In genomic region chr6:2931970-2932748, GRCh38 we compare ENCODE assay signal across 8 cellular contexts. TPM values are rescaled to one million over a fixed set of nuclear protein-coding genes. Genes with fewer than 3 reads are reported as not detected.
A peak's percentile ranks its signal among the peaks of the same experiment; 100 is the strongest.
DNase-seq lines count a peak whose midpoint lies in the region; ATAC-seq, FAIRE-seq and TF ChIP-seq lines count a peak whose summit lies in the region.

No MANE protein-coding gene starts in this region.

- peak overlapping the region; percentile 25 to 38; a peak in 3 of 6 replicates for H3K27ac ChIP-seq in A549

- no peaks in the 10 kb centered on the region for H3K27me3 Mint-ChIP-seq in central memory CD8-positive, alpha-beta T cell

- H3K36me3 Mint-ChIP-seq in central memory CD8-positive, alpha-beta T cell (ENCODE audit: insufficient read depth): peaks cover 6% of the 10 kb centered on the region

- H3K4me2 ChIP-seq in A549: peak overlapping the region; percentile 65

- POLR2A ChIA-PET in A549 (lab: Yijun Ruan, JAX): interaction anchor here (0.8 to 1.4 kb wide), 2 partner anchors 86 to 91 kb away, joined by 3 to 4 read pairs; partner anchors contain the start of gene SERPINB1

- WGBS in A549 (ENCODE audit: missing lambda C conversion rate): 35% methylated on average over 11 of the region's 11 CpGs

- ATAC-seq in A549 (peak; percentile 99), GM18519 (IDR thresholded peaks at IDR 0.05; ENCODE audit: low FRiP score, unreplicated experiment) (peak; percentile 64), HG03196 (IDR thresholded peaks at IDR 0.05; ENCODE audit: unreplicated experiment) (peak; percentile 74)
- ATAC-seq in central memory CD8-positive, alpha-beta T cell (replicated peaks; ENCODE audit: extremely low read depth, poor library complexity, severe bottlenecking): peak; percentile 76

- TF ChIP-seq EP300 in A549 (IDR thresholded peaks at IDR 0.05): no peak

- TF ChIP-seq POLR2A in A549 (IDR thresholded peaks at IDR 0.05; ENCODE audit: low read length): no peak

- no peak overlapping the region for H3K27ac Mint-ChIP-seq in central memory CD8-positive, alpha-beta T cell (ENCODE audit: low read depth)

- DNase-seq in A549 (ENCODE audit: low read depth in 1 of 2, low spot score in 1 of 2) (peak; percentile 78 to 83), NCI-H2227 treated with DMSO at 0.1 percent for 48 hours (lab: John Stamatoyannopoulos, UW) (peak; percentile 77), kidney tubule cell (ENCODE audit: low spot score) (peak; percentile 87)
- peak; percentile 71 for DNase-seq in activated CD4-positive, CD25-positive, alpha-beta regulatory T cell treated with anti-CD3 and anti-CD28 coated beads, Interleukin-2, amount 50 U/mL, for 16 hours (ENCODE audit: low read depth, low spot score)
- DNase-seq in central memory CD8-positive, alpha-beta T cell (ENCODE audit: low spot score in 2 of 2): peak; percentile 75 to 79
- DNase-seq in stimulated activated CD4-positive, alpha-beta T cell treated with anti-CD3 and anti-CD28 coated beads, Interleukin-2, amount 100 ng/mL, for 24 hours: peak; percentile 87 to 88

- peaks cover 7% of the 10 kb centered on the region; the same call in 2 of the 3 replicates for H3K4me1 ChIP-seq in A549

- H3K9me3 ChIP-seq in A549: no peaks in the 10 kb centered on the region

- TF ChIP-seq RAD21 in A549 (conservative IDR thresholded peaks at IDR 0.05 in 1 of 2, IDR thresholded peaks at IDR 0.05 in 1 of 2): peak; percentile 85 to 88

- no peak overlapping the region for H3K4me3 ChIP-seq in A549

- CTCF ChIA-PET in A549 (lab: Yijun Ruan, JAX): interaction anchor here (0.6 to 15.9 kb wide), 39 partner anchors 9 to 194 kb away, joined by 3 to 244 read pairs (median 4); partner anchors contain the start of genes MYLK4 and SERPINB1

- no peak for FAIRE-seq in A549 (lab: Jason Lieb, UNC)

- H3K9me3 Mint-ChIP-seq in central memory CD8-positive, alpha-beta T cell: no peaks in the 10 kb centered on the region

- H3K4me3 Mint-ChIP-seq in central memory CD8-positive, alpha-beta T cell: no peak overlapping the region

- peak; percentile 89 for TF ChIP-seq CTCF in A549 (IDR thresholded peaks at IDR 0.05)

- H3K4me1 Mint-ChIP-seq in central memory CD8-positive, alpha-beta T cell: peaks cover 19% of the 10 kb centered on the region

TF ChIP-seq in A549, 52 proteins besides CTCF, POLR2A, EP300 and RAD21:
- TF ChIP-seq SMC3 (IDR thresholded peaks at IDR 0.05) (peak; percentile 85), USF2 (IDR thresholded peaks at IDR 0.05) (no peak), ZNF302 (CRISPR knock-in tag; IDR thresholded peaks at IDR 0.05) (no peak), MAFK (IDR thresholded peaks at IDR 0.05; ENCODE audit: partially characterized antibody) (peak; percentile 39)

RNA-seq across cellular contexts. Expression of gene SERPINB9, which starts 29.1 kb away (rescaled TPM):
- polyA plus RNA-seq in A549 (2011; rRNA removed): 24.7 and 25.7 TPM in 2 replicates
- polyA plus RNA-seq in A549 (2012; cell fraction: cytosol; rRNA removed): 8.2 and 9.9 TPM in 2 replicates
- 4.4 and 6.7 TPM in 2 replicates for polyA plus RNA-seq in A549 (2012; cell fraction: nucleus; rRNA removed)
- 8.7 TPM in 3 replicates for polyA plus RNA-seq in A549 (2017; fragmentation: RNase III; extraction: RNeasy Plus Mini Kit Qiagen cat#74134 plus additional on column Dnase treatment)
- polyA minus RNA-seq in A549 (2011; rRNA and poly(A)+ RNA removed): 26.4 and 31.6 TPM in 2 replicates

RNA-seq across cellular contexts. Expression of gene SERPINB6, which starts 39.2 kb away (rescaled TPM):
- polyA plus RNA-seq in A549 (2011; rRNA removed) (107 and 126 TPM in 2 replicates), A549 (2017; fragmentation: RNase III; extraction: RNeasy Plus Mini Kit Qiagen cat#74134 plus additional on column Dnase treatment) (98.5 to 107 TPM (median 104 TPM) in 3 replicates)
- 84.1 and 91.4 TPM in 2 replicates for polyA plus RNA-seq in A549 (2012; cell fraction: cytosol; rRNA removed)
- polyA plus RNA-seq in A549 (2012; cell fraction: nucleus; rRNA removed): 86.4 and 139 TPM in 2 replicates
- 65.5 and 65.6 TPM in 2 replicates for polyA minus RNA-seq in A549 (2011; rRNA and poly(A)+ RNA removed)
